ENCODE assay signal across 2 cellular contexts in genomic region chr3:138686771-138687221, GRCh38.
A peak's percentile ranks its signal among the peaks of the same experiment; 100 is the strongest.
TF ChIP-seq lines count a peak whose summit lies in the region.

No MANE protein-coding gene starts in this region.

TF ChIP-seq in SK-N-SH treated with all-trans-retinoic acid at 6 μM for 48 hours, 23 proteins besides CTCF, POLR2A, EP300 and RAD21 (continued from another document):
- TF ChIP-seq PATZ1 (CRISPR knock-in tag; IDR thresholded peaks at IDR 0.05; ENCODE audit: borderline replicate concordance) (no peak), ISL1 (CRISPR knock-in tag; IDR thresholded peaks at IDR 0.05) (no peak), OSR1 (CRISPR knock-in tag; IDR thresholded peaks at IDR 0.05) (no peak), ESRRG (CRISPR knock-in tag; IDR thresholded peaks at IDR 0.05) (no peak), BACH2 (CRISPR knock-in tag; IDR thresholded peaks at IDR 0.05; ENCODE audit: borderline replicate concordance) (no peak), ZNF70 (CRISPR knock-in tag; IDR thresholded peaks at IDR 0.05) (no peak), POU6F1 (CRISPR knock-in tag; IDR thresholded peaks at IDR 0.05; ENCODE audit: borderline replicate concordance, low read depth) (no peak), ZNF565 (CRISPR knock-in tag; conservative IDR thresholded peaks at IDR 0.05; ENCODE audit: low read depth) (no peak), GLIS3 (CRISPR knock-in tag; IDR thresholded peaks at IDR 0.05) (no peak), ZNF8 (CRISPR knock-in tag; IDR thresholded peaks at IDR 0.05) (no peak), RARB (CRISPR knock-in tag; IDR thresholded peaks at IDR 0.05) (no peak)

TF ChIP-seq in HepG2, 621 proteins besides CTCF, POLR2A, EP300 and RAD21 (continued from another document and continues in another):
- TF ChIP-seq ZNF18 (CRISPR knock-in tag; IDR thresholded peaks at IDR 0.05; ENCODE audit: insufficient replicate concordance) (peak; percentile 65), HNF4A (CRISPR knock-in tag; IDR thresholded peaks at IDR 0.05) (peak; percentile 51), CBFB (CRISPR knock-in tag; IDR thresholded peaks at IDR 0.05) (peak; percentile 95), FLYWCH1 (CRISPR knock-in tag; IDR thresholded peaks at IDR 0.05) (no peak), ZNF547 (CRISPR knock-in tag; IDR thresholded peaks at IDR 0.05) (no peak), IRF2 (CRISPR knock-in tag; IDR thresholded peaks at IDR 0.05) (peak; percentile 50; the same call in 1 of the 2 replicates), TOPORS (CRISPR knock-in tag; IDR thresholded peaks at IDR 0.05) (no peak), GPN1 (CRISPR knock-in tag; IDR thresholded peaks at IDR 0.05; ENCODE audit: borderline replicate concordance) (no peak), ZBTB43 (CRISPR knock-in tag; conservative IDR thresholded peaks at IDR 0.05) (no peak), GATAD2A (CRISPR knock-in tag; IDR thresholded peaks at IDR 0.05) (peak; percentile 66), ATRX (CRISPR knock-in tag; IDR thresholded peaks at IDR 0.05; ENCODE audit: borderline replicate concordance) (no peak), MBD4 (IDR thresholded peaks at IDR 0.05; ENCODE audit: borderline replicate concordance, low read length) (peak; percentile 73; the same call in 1 of the 2 replicates), CEBPG (CRISPR knock-in tag; IDR thresholded peaks at IDR 0.05) (peak; percentile 60), ZBTB26 (CRISPR knock-in tag; IDR thresholded peaks at IDR 0.05; ENCODE audit: borderline replicate concordance) (no peak), HDAC2 (CRISPR knock-in tag; IDR thresholded peaks at IDR 0.05) (peak; percentile 86), GATAD1 (CRISPR knock-in tag; IDR thresholded peaks at IDR 0.05) (no peak), SOX13 (IDR thresholded peaks at IDR 0.05) (no peak), SOX13 (CRISPR knock-in tag; conservative IDR thresholded peaks at IDR 0.05 in 1 of 2, IDR thresholded peaks at IDR 0.05 in 1 of 2) (peak in 1 of 2 experiments; percentile 82; a peak in 2 of 4 replicates), ZZZ3 (CRISPR knock-in tag; IDR thresholded peaks at IDR 0.05; ENCODE audit: borderline replicate concordance) (no peak), ELF3 (CRISPR knock-in tag; IDR thresholded peaks at IDR 0.05) (peak; percentile 94), SAP130 (CRISPR knock-in tag; IDR thresholded peaks at IDR 0.05; ENCODE audit: low read depth) (peak; percentile 77), ZNF770 (CRISPR knock-in tag; IDR thresholded peaks at IDR 0.05) (no peak), TFAP4 (IDR thresholded peaks at IDR 0.05; ENCODE audit: borderline replicate concordance, low read depth) (peak; percentile 27; the same call in 1 of the 2 replicates), THRA (CRISPR knock-in tag; IDR thresholded peaks at IDR 0.05; ENCODE audit: borderline replicate concordance) (peak; percentile 52; the same call in 1 of the 2 replicates), SMAD3 (CRISPR knock-in tag; IDR thresholded peaks at IDR 0.05) (0 out of 2 replicates have a peak, but pooled peaks have one; percentile 28), PHF21A (CRISPR knock-in tag; IDR thresholded peaks at IDR 0.05) (peak; percentile 51; the same call in 1 of the 2 replicates), NR2C2 (CRISPR knock-in tag; IDR thresholded peaks at IDR 0.05; ENCODE audit: borderline replicate concordance) (no peak), ZNF781 (CRISPR knock-in tag; IDR thresholded peaks at IDR 0.05; ENCODE audit: borderline replicate concordance, not compliant biosample characterization) (no peak), HDAC6 (IDR thresholded peaks at IDR 0.05; ENCODE audit: low read depth, low read length) (no peak), ZNF724P (CRISPR knock-in tag; IDR thresholded peaks at IDR 0.05; ENCODE audit: borderline replicate concordance) (no peak), AHDC1 (CRISPR knock-in tag; IDR thresholded peaks at IDR 0.05; ENCODE audit: borderline replicate concordance) (peak; percentile 88; the same call in 1 of the 2 replicates), TAF1 (CRISPR knock-in tag; IDR thresholded peaks at IDR 0.05) (no peak), ZNF766 (CRISPR knock-in tag; IDR thresholded peaks at IDR 0.05; ENCODE audit: borderline replicate concordance) (no peak), NCOR1 (IDR thresholded peaks at IDR 0.05; ENCODE audit: borderline replicate concordance, low read length) (no peak; the same call in 1 of the 2 replicates), ZMYM4 (CRISPR knock-in tag; IDR thresholded peaks at IDR 0.05) (peak; percentile 31; the same call in 1 of the 2 replicates), PITX1 (CRISPR knock-in tag; IDR thresholded peaks at IDR 0.05) (no peak), SP5 (CRISPR knock-in tag; IDR thresholded peaks at IDR 0.05; ENCODE audit: borderline replicate concordance, low read depth) (peak; percentile 29; the same call in 1 of the 2 replicates), THAP11 (CRISPR knock-in tag; IDR thresholded peaks at IDR 0.05) (no peak), NCOA1 (CRISPR knock-in tag; IDR thresholded peaks at IDR 0.05) (no peak), STAG1 (CRISPR knock-in tag; IDR thresholded peaks at IDR 0.05) (peak; percentile 11; the same call in 1 of the 2 replicates), ZGPAT (CRISPR knock-in tag; IDR thresholded peaks at IDR 0.05) (peak; percentile 47), HMG20A (CRISPR knock-in tag; IDR thresholded peaks at IDR 0.05; ENCODE audit: borderline replicate concordance) (peak; percentile 74; the same call in 1 of the 2 replicates), KDM6A (CRISPR knock-in tag; IDR thresholded peaks at IDR 0.05; ENCODE audit: low read depth) (peak; percentile 41; the same call in 1 of the 2 replicates), ARID3A (IDR thresholded peaks at IDR 0.05; ENCODE audit: low read depth, low read length) (no peak; the same call in 1 of the 2 replicates)
